16 cellular contexts compared by ENCODE assay signal in the genomic region with DNA sequence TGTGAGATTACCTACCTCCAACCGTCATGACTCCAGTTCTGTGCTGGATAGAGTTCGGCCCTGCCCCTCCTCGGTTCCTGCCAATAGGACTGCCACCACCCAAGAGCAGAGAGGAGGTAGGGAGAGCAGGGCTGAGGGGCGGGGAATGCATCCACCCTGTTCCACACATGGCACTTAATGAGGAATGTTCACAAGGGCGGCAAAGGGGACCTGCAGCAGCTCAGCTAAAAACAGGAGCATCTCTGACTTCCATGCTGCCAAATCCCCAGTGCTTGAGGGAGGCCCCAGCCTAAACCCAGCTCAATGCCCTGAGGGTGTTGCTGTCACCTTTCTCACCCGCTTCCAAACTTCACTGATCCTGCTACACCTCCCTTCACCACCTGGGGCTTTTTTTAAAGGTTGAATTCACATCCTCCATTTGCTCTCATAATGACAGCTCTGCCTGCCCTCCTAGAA. TPM values are rescaled to one million over a fixed set of nuclear protein-coding genes. Genes with fewer than 3 reads are reported as not detected.
DNase-seq lines count a peak whose midpoint lies in the region; ATAC-seq and TF ChIP-seq lines count a peak whose summit lies in the region.
"Had no signal": no experiment of that assay in that cellular context is flagged by ENCODE, and none has a peak within 500 bp of the region (broad histone marks: within the 10 kb centered on the region; RNA-seq: fewer than 3 reads in every experiment).

No MANE protein-coding gene starts in this region.

- intact Hi-C loops in Panc1 (cut with micrococcal nuclease; ENCODE audit: unreplicated experiment): no loop called here
- intact Hi-C loops in left ventricle myocardium superior (cut with micrococcal nuclease): no loop called here

- peaks cover 11% of the 10 kb centered on the region for H3K4me1 Mint-ChIP-seq in T-helper 17 cell

- no peak overlapping the region for H3K27ac Mint-ChIP-seq in T-helper 17 cell
- H3K27ac Mint-ChIP-seq: naive thymus-derived CD4-positive, alpha-beta T cell had no signal

- H3K9me3 ChIP-seq in Panc1 (ENCODE audit: control insufficient read depth, insufficient read depth, low read depth, low read length): no peaks in the 10 kb centered on the region
- no peaks in the 10 kb centered on the region for H3K9me3 ChIP-seq in T-helper 17 cell (ENCODE audit: control insufficient read depth, low read length, poor library complexity, severe bottlenecking)

- BruUV-seq in Panc1 (replicated peaks; lab: Mats Ljungman, UMichigan): no TSS peak

- no peaks in the 10 kb centered on the region for H3K36me3 ChIP-seq in Panc1 (ENCODE audit: control insufficient read depth, insufficient read depth, low read length)

- H3K27me3 Mint-ChIP-seq in T-helper 17 cell: peaks cover 53% of the 10 kb centered on the region

- POLR2A ChIA-PET in Panc1 (lab: Charles Lee): no interaction called here

- peak; percentile 42 for ATAC-seq in GM18868 (IDR thresholded peaks at IDR 0.05; ENCODE audit: unreplicated experiment)
- ATAC-seq in Panc1: peak; percentile 46; the same call in 1 of the 2 replicates
- ATAC-seq in left ventricle myocardium superior: peak; percentile 88
- no peak for ATAC-seq in T-helper 17 cell
- ATAC-seq: activated naive CD4-positive, alpha-beta T cell treated with anti-CD3 and anti-CD28 coated beads, Interleukin-2, amount 50 U/mL, for 72 hours; K562; naive thymus-derived CD4-positive, alpha-beta T cell had no signal

- CTCF ChIA-PET in Panc1 (lab: Charles Lee): no interaction called here

- in situ Hi-C loops in Panc1 (cut with HindIII; ENCODE audit: low pct_unique_long_range_greater_than_20kb, low sequenced_read_pairs): no loop called here

- H3K4me1 ChIP-seq in Panc1 (ENCODE audit: control insufficient read depth, insufficient read depth, low read length): 0 out of 2 replicates have a peak, but pooled peaks cover 3% of the 10 kb centered on the region

- DNase-seq in Panc1 (ENCODE audit: low read depth, low spot score) (no peak), left ventricle myocardium superior (peak; percentile 47), retina (no peak), middle frontal gyrus (ENCODE audit: extremely low spot score, low spot score) (no peak), T-helper 17 cell (no peak), CD1c-positive myeloid dendritic cell (ENCODE audit: extremely low spot score) (no peak)
- DNase-seq: activated CD4-positive, CD25-positive, alpha-beta regulatory T cell; DMS79; kidney glomerular epithelial cell; naive thymus-derived CD4-positive, alpha-beta T cell; NCI-H1694 treated with DMSO at 0.1 percent for 48 hours; stimulated activated CD4-positive, alpha-beta T cell treated with anti-CD3 and anti-CD28 coated beads, Interleukin-4, amount 100 ng/mL, for 24 hours had no signal

- H3K4me3 Mint-ChIP-seq in T-helper 17 cell: no peak overlapping the region

- peaks cover 9% of the 10 kb centered on the region for H3K36me3 Mint-ChIP-seq in T-helper 17 cell (ENCODE audit: low read depth)
- H3K36me3 Mint-ChIP-seq: naive thymus-derived CD4-positive, alpha-beta T cell had no signal

- no peaks in the 10 kb centered on the region for H3K27me3 ChIP-seq in Panc1 (ENCODE audit: control insufficient read depth, insufficient read depth, low read length)

- H3K27ac ChIP-seq in 22Rv1: peak overlapping the region; percentile 47
- no peak overlapping the region for H3K27ac ChIP-seq in Panc1 (ENCODE audit: low read length)

- H3K4me3 ChIP-seq in Panc1 (ENCODE audit: low read depth in 2 of 2, low read length in 2 of 2): no peak overlapping the region
- H3K4me3 ChIP-seq: K562 had no signal

- TF ChIP-seq CTCF in 22Rv1 (IDR thresholded peaks at IDR 0.05): peak; percentile 19; the same call in 1 of the 2 replicates
- TF ChIP-seq CTCF in Panc1 (IDR thresholded peaks at IDR 0.05): no peak

RNA-seq across cellular contexts. Expression of gene DELE1, which starts 7.8 kb away (rescaled TPM):
- total RNA-seq in Panc1 (2021; ENCODE audit: unreplicated experiment): 78.4 TPM
- polyA plus RNA-seq in Panc1 (2012; ENCODE audit: insufficient read length): 85.5 TPM
- total RNA-seq in left ventricle myocardium superior: 107 TPM
- total RNA-seq in T-helper 17 cell: 10 to 100 TPM; 76.6 to 86.7 TPM

RNA-seq across cellular contexts. Expression of gene PCDH1, which starts 37.7 kb away (rescaled TPM):
- 9.0 TPM for total RNA-seq in Panc1 (2021; ENCODE audit: unreplicated experiment)
- 3.9 TPM for polyA plus RNA-seq in Panc1 (2012; ENCODE audit: insufficient read length)
- 17.2 TPM for total RNA-seq in left ventricle myocardium superior
- under 1 TPM; 0.57 to 0.87 TPM for total RNA-seq in T-helper 17 cell

RNA-seq across cellular contexts. Expression of gene PCDH12, which starts 42.1 kb away (rescaled TPM):
- total RNA-seq in Panc1 (2021; ENCODE audit: unreplicated experiment): not detected
- polyA plus RNA-seq in Panc1 (2012; ENCODE audit: insufficient read length): 0.11 TPM
- 11.1 TPM for total RNA-seq in left ventricle myocardium superior
- total RNA-seq in T-helper 17 cell: under 1 TPM; 0.05 to 0.15 TPM

RNA-seq across cellular contexts. Expression of gene RNF14, which starts 53.0 kb away (rescaled TPM):
- total RNA-seq in Panc1 (2021; ENCODE audit: unreplicated experiment) (72.1 TPM), left ventricle myocardium superior (99.8 TPM), T-helper 17 cell (10 to 100 TPM; 16.5 to 18.7 TPM)
- polyA plus RNA-seq in Panc1 (2012; ENCODE audit: insufficient read length): 47.6 TPM

Comparison
In these comparisons a context has a peak if more than half of its experiments do, and no peak if none do; other contexts are left out.
1. RNA of gene PCDH12, which starts 42.1 kb away (total RNA-seq): 11.1 TPM in left ventricle myocardium superior (single experiment); 0.05 to 0.15 TPM in T-helper 17 cell and not detected in Panc1 (single experiment); every median in the first group is over 10 times any median in the second.